8 cellular contexts compared by ENCODE assay signal in the genomic region with DNA sequence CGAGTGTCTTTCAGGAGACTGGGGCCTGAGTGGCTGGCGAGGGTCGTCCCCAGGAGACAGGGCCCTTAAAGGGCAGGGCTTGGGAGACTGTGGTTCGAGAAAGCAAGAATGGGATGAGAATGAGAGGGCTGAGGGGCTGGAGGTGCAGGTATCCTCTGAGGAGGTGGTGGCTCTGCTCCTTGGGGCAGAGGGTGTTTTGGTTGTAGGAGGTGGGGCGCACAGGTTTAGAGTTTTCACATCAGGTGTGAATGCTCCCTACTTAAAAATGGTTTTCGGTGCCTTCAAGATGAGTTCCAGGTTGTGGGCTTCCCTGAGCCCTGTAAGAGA. TPM values are rescaled to one million over a fixed set of nuclear protein-coding genes. Genes with fewer than 3 reads are reported as not detected.
A peak's percentile ranks its signal among the peaks of the same experiment; 100 is the strongest.
DNase-seq lines count a peak whose midpoint lies in the region; ATAC-seq, FAIRE-seq and TF ChIP-seq lines count a peak whose summit lies in the region.

No MANE protein-coding gene starts in this region.

- H3K9me3 Mint-ChIP-seq in stimulated activated naive CD8-positive, alpha-beta T cell treated with anti-CD3 and anti-CD28 coated beads, Interleukin-15, Interleukin-2, amounts not matched to agents 100 ng/mL and 50 ng/mL, for 24 hours: peaks cover 3% of the 10 kb centered on the region

- H3K36me3 ChIP-seq in GM12878 (ENCODE audit: control insufficient read depth in 2 of 2, insufficient read depth in 2 of 2, low read length in 1 of 2) (no peaks in the 10 kb centered on the region), lung (ENCODE audit: control insufficient read depth in 2 of 2, insufficient read depth in 2 of 2, low read length in 2 of 2) (peaks cover 4 to 5% of the 10 kb centered on the region in 2 donors), aorta (ENCODE audit: control insufficient read depth in 1 of 2, insufficient read depth in 2 of 2, low read length in 1 of 2) (no peaks in the 10 kb centered on the region)

- FAIRE-seq in GM12878 (lab: Jason Lieb, UNC): no peak

- H3K27me3 ChIP-seq in GM12878 (replicated peaks in 1 of 2; ENCODE audit: control insufficient read depth in 2 of 2, insufficient read depth in 2 of 2, low read length in 1 of 2): no peaks in the 10 kb centered on the region
- no peaks in the 10 kb centered on the region for H3K27me3 ChIP-seq in lung (ENCODE audit: control insufficient read depth, insufficient read depth)
- no peaks in the 10 kb centered on the region for H3K27me3 ChIP-seq in aorta (ENCODE audit: control insufficient read depth in 1 of 2, insufficient read depth in 2 of 2, low read length in 1 of 2)

- peak overlapping the region; percentile 82 for H3K4me3 ChIP-seq in GM12878
- H3K4me3 ChIP-seq in lung: peak overlapping the region; percentile 79
- H3K4me3 ChIP-seq in aorta (ENCODE audit: low read length in 2 of 2): peak overlapping the region; percentile 29 to 60

- H3K27ac ChIP-seq in GM12878 (ENCODE audit: control insufficient read depth, insufficient read depth) (peak overlapping the region; percentile 15), lung (ENCODE audit: low read depth in 1 of 2, low read length in 1 of 2) (peak overlapping the region; percentile 61 to 71), aorta (ENCODE audit: low read depth in 1 of 2, low read length in 2 of 2) (peak overlapping the region in 1 of 2 donors; percentile 4)

- DNase-seq in stimulated activated naive CD8-positive, alpha-beta T cell treated with anti-CD3 and anti-CD28 coated beads, Interleukin-15, Interleukin-2, amounts not matched to agents 100 U/mL and 50 U/mL, for 24 hours: no peak
- DNase-seq in GM12878 (ENCODE audit: low read depth, low spot score): no peak
- DNase-seq in lung (ENCODE audit: low spot score): no peak
- no peak for DNase-seq in aorta
- no peak for DNase-seq in cerebellar nuclear complex (lab: John Stamatoyannopoulos, UW)
- DNase-seq in mesenteric fat pad (ENCODE audit: low spot score): no peak
- no peak for DNase-seq in activated gamma-delta T cell (lab: John Stamatoyannopoulos, UW)

- H3K36me3 Mint-ChIP-seq in stimulated activated naive CD8-positive, alpha-beta T cell treated with anti-CD3 and anti-CD28 coated beads, Interleukin-15, Interleukin-2, amounts not matched to agents 100 ng/mL and 50 ng/mL, for 24 hours (ENCODE audit: low read depth): no peaks in the 10 kb centered on the region

- H3K79me2 ChIP-seq in GM12878 (ENCODE audit: control insufficient read depth, insufficient read depth, low read length): no peaks in the 10 kb centered on the region; the same call in 1 of the 2 replicates

- H3K4me3 Mint-ChIP-seq in stimulated activated naive CD8-positive, alpha-beta T cell treated with anti-CD3 and anti-CD28 coated beads, Interleukin-15, Interleukin-2, amounts not matched to agents 100 ng/mL and 50 ng/mL, for 24 hours: peak overlapping the region; percentile 100

- CTCF ChIA-PET in GM12878 (lab: Yijun Ruan, JAX): no interaction called here

- peak overlapping the region; percentile 64 for H3K4me2 ChIP-seq in GM12878 (ENCODE audit: control insufficient read depth, insufficient read depth)

- peak overlapping the region; percentile 90 for H3K27ac Mint-ChIP-seq in stimulated activated naive CD8-positive, alpha-beta T cell treated with anti-CD3 and anti-CD28 coated beads, Interleukin-15, Interleukin-2, amounts not matched to agents 100 ng/mL and 50 ng/mL, for 24 hours

- H3K4me1 ChIP-seq in GM12878 (ENCODE audit: control insufficient read depth, insufficient read depth, low read length): no peaks in the 10 kb centered on the region
- peaks cover 0 to 5% of the 10 kb centered on the region in 2 donors for H3K4me1 ChIP-seq in lung (ENCODE audit: control insufficient read depth in 2 of 2, insufficient read depth in 2 of 2, low read length in 2 of 2)
- no peaks in the 10 kb centered on the region for H3K4me1 ChIP-seq in aorta (ENCODE audit: control insufficient read depth in 1 of 2, insufficient read depth in 2 of 2, low read length in 2 of 2)

- TF ChIP-seq CTCF in GM12878 (IDR thresholded peaks at IDR 0.05 in 2 of 3, conservative IDR thresholded peaks at IDR 0.05 in 1 of 3; ENCODE audit: control insufficient read depth in 2 of 3, extremely low read depth in 1 of 3, insufficient read depth in 1 of 3, low read depth in 3 of 3, low read length in 3 of 3) (no peak), lung (IDR thresholded peaks at IDR 0.05; ENCODE audit: control extremely low read depth, extremely low read depth) (no peak)

- POLR2A ChIA-PET in GM12878 (lab: Charles Lee): interaction anchor here (1.0 to 1.4 kb wide), 3 partner anchors 19 to 78 kb away, joined by 3 to 8 read pairs (median 3); a partner anchor contains a TSS

- H3K9ac ChIP-seq in GM12878 (ENCODE audit: control insufficient read depth, insufficient read depth, low read length): peak overlapping the region; percentile 81

- SMC1A ChIA-PET in GM12878 (lab: Charles Lee; ENCODE audit: uncharacterized antibody, unreplicated experiment): interaction anchor here (0.7 to 1.4 kb wide), 3 partner anchors 78 to 600 kb away, joined by 3 to 4 read pairs (median 3); a partner anchor contains a TSS

- RAD21 ChIA-PET in GM12878 (lab: Charles Lee; ENCODE audit: unreplicated experiment): interaction anchor here (1.3 to 1.6 kb wide), 2 partner anchors 78 to 374 kb away, joined by 3 to 5 read pairs; a partner anchor contains a TSS

- no peak for TF ChIP-seq EP300 in GM12878 (IDR thresholded peaks at IDR 0.05; ENCODE audit: borderline replicate concordance in 1 of 2, control insufficient read depth in 1 of 2, low read depth in 2 of 2, low read length in 2 of 2)

- H3K4me1 Mint-ChIP-seq in stimulated activated naive CD8-positive, alpha-beta T cell treated with anti-CD3 and anti-CD28 coated beads, Interleukin-15, Interleukin-2, amounts not matched to agents 100 ng/mL and 50 ng/mL, for 24 hours (ENCODE audit: low read depth): peaks cover 19% of the 10 kb centered on the region

- no peaks in the 10 kb centered on the region for H4K20me1 ChIP-seq in GM12878 (ENCODE audit: control insufficient read depth, insufficient read depth)

- intact Hi-C loops in GM12878 (cut with micrococcal nuclease; ENCODE audit: unreplicated experiment) (no loop called here), aorta (cut with DNase I) (no loop called here)

- in situ Hi-C loops in GM12878 (cut with MboI): no loop called here

- H3K27me3 Mint-ChIP-seq in stimulated activated naive CD8-positive, alpha-beta T cell treated with anti-CD3 and anti-CD28 coated beads, Interleukin-15, Interleukin-2, amounts not matched to agents 100 ng/mL and 50 ng/mL, for 24 hours: no peaks in the 10 kb centered on the region

- WGBS in GM12878 (ENCODE audit: insufficient coverage, insufficient replicate concordance, low lambda C conversion rate, missing lambda C conversion rate): 17% methylated on average over 6 of the region's 6 CpGs
- WGBS in lung, 2 donors: 4 to 7% methylated on average over 6 of the region's 6 CpGs
- WGBS in aorta, 2 donors: 5 to 6% methylated on average over 6 of the region's 6 CpGs

- ATAC-seq in stimulated activated naive CD8-positive, alpha-beta T cell treated with anti-CD3 and anti-CD28 coated beads, Interleukin-15, Interleukin-2, amounts not matched to agents 100 U/mL and 50 U/mL, for 24 hours: no peak
- ATAC-seq in GM12878 (peak; percentile 0; the same call in 1 of the 3 replicates), lung (ENCODE audit: insufficient read depth, low FRiP score) (no peak), aorta (ENCODE audit: low FRiP score) (no peak)

- no peak for TF ChIP-seq RAD21 in GM12878 (IDR thresholded peaks at IDR 0.05; ENCODE audit: insufficient read depth, low read depth, low read length)

- no TSS peak for BruUV-seq in GM12878 (replicated peaks; lab: Mats Ljungman, UMichigan)

- H2AFZ ChIP-seq in GM12878 (ENCODE audit: control insufficient read depth, low read depth, low read length): peak overlapping the region; percentile 100

- no peaks in the 10 kb centered on the region; the same call in 2 of the 3 replicates for H3K9me3 ChIP-seq in GM12878 (replicated peaks; ENCODE audit: control insufficient read depth, insufficient read depth, low read length)
- H3K9me3 ChIP-seq in lung (ENCODE audit: control insufficient read depth in 2 of 2, insufficient read depth in 1 of 2, low read length in 1 of 2): no peaks in the 10 kb centered on the region
- H3K9me3 ChIP-seq in aorta (ENCODE audit: control insufficient read depth, low read length): no peaks in the 10 kb centered on the region

- no peak for TF ChIP-seq POLR2A in GM12878 (IDR thresholded peaks at IDR 0.05; ENCODE audit: low read depth, low read length)

TF ChIP-seq in GM12878, 131 proteins besides CTCF, POLR2A, EP300 and RAD21 (continues in another document):
- no peak for TF ChIP-seq BCL11A (IDR thresholded peaks at IDR 0.05; ENCODE audit: low read depth, low read length)

RNA-seq across cellular contexts. Expression of a gene that starts 0.4 kb away (rescaled TPM):
- 113 and 125 TPM in 2 replicates for total RNA-seq in GM12878 (2013; cell fraction: nucleolus; rRNA removed)
- total RNA-seq in GM12878 (2014; rRNA removed): 5.5 and 9.8 TPM in 2 replicates
- 7.9 and 9.4 TPM in 2 replicates for total RNA-seq in GM12878 (2014; rRNA removed; fragmentation: Illumina TruSeq; extraction: Trizol)
- total RNA-seq in GM12878 (2021): 6.2 and 6.9 TPM in 2 replicates
- 2.4 TPM for polyA plus RNA-seq in GM12878 (2011; ENCODE audit: low read depth)
- 7.2 and 11.0 TPM in 2 replicates for polyA plus RNA-seq in GM12878 (2011; rRNA removed)
- polyA plus RNA-seq in GM12878 (2011; cell fraction: cytosol; rRNA removed): 6.2 and 7.5 TPM in 2 replicates
- 8.3 and 9.5 TPM in 2 replicates for polyA plus RNA-seq in GM12878 (2011; cell fraction: nucleus; rRNA removed)
- 4.6 and 5.2 TPM in 2 replicates for polyA plus RNA-seq in GM12878 (2012)
- 4.6 and 8.2 TPM in 2 replicates for polyA plus RNA-seq in GM12878 (2014; fragmentation: Illumina TruSeq; extraction: Trizol)
- polyA plus RNA-seq in GM12878 (2014; fragmentation: Nextera tagmentation; extraction: Ambion mirVana): 1 to 10 TPM; 2.1 to 3.5 TPM
- polyA plus RNA-seq in GM12878 (2014; rRNA removed): 7.3 and 8.5 TPM in 2 replicates
- 1 to 10 TPM; 6.4 to 8.5 TPM for polyA plus RNA-seq in GM12878 (2016; fragmentation: Nextera tagmentation; extraction: Ambion mirVana)
- polyA minus RNA-seq in GM12878 (2011; rRNA and poly(A)+ RNA removed): 61.5 and 83.3 TPM in 2 replicates
- 6.3 and 8.3 TPM in 2 replicates for polyA minus RNA-seq in GM12878 (2011; cell fraction: cytosol; rRNA and poly(A)+ RNA removed)
- polyA minus RNA-seq in GM12878 (2011; cell fraction: nucleus; rRNA and poly(A)+ RNA removed): 45.0 and 67.3 TPM in 2 replicates
- 100 to 1,000 TPM in 1 of 2 donors, 10 to 100 TPM in 1; 32.5 to 101 TPM for total RNA-seq in lung
- polyA plus RNA-seq in lung: 1 to 10 TPM; 4.0 to 8.1 TPM
- total RNA-seq in aorta: 10 to 100 TPM; 34.3 to 47.6 TPM
- polyA plus RNA-seq in aorta: 10 to 100 TPM; 11.6 to 20.5 TPM
- total RNA-seq in mesenteric fat pad: 20.8 TPM
